8 cellular contexts compared by ENCODE assay signal in the genomic region with DNA sequence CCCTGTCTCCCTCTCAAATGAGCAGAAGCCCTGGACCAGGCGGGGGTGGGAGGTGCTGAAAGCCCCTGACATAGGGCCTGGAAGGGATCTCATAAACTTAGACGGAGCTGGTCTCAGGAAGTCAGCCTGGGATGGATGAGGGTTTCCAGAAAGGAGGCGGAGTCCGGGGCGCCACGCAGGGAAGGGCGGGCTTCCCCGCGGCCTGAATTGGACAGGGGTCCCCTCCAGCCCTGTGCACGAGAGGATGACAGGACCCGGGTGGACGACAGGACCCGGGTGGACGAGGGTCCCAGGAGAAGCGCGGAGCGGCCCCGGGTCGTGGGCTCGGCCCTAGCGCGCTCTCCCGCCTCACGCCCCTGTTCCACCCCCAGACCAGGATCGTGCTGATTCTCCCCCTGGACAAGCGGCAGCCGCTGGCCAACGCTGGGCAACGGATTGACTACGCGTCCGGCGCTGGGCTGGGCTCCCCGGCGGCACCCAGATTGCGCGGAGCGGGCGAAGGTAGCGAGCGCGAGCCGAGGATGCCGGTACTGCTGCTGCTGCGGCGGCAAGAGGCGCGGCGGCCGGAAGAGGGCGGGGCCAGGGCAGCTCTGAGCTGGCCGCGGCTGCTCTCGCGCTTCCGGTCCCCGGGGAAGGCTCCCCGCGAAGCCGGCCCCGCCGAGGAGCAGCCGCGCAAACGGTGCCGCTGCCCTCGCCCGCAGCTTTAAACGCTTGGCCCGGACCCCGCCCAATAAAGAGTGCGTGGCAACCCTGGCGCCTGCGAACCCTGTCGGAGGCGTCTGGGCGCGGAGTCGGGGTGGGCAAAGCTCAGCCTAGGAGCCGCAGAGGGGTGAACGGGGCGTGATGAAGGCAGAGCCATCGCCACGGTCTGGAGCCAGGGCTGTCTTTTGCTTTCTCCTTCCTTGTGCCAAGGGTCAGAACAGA. TPM values are rescaled to one million over a fixed set of nuclear protein-coding genes. Genes with fewer than 3 reads are reported as not detected.
DNase-seq lines count a peak whose midpoint lies in the region; ATAC-seq and TF ChIP-seq lines count a peak whose summit lies in the region.

No MANE protein-coding gene starts in this region.

- dilution Hi-C loops in mammary epithelial cell (cut with HindIII; ENCODE audit: low sequenced_read_pairs): no loop called here

- 4% methylated on average over 39 of the region's 84 CpGs for WGBS in mammary epithelial cell (ENCODE audit: low coverage, missing lambda C conversion rate)
- 1 to 2% (median 1%) methylated on average over 33 to 84 of the region's 84 CpGs for WGBS in spleen, 5 donors

- peaks cover 4% of the 10 kb centered on the region; the same call in 1 of the 2 replicates for H3K36me3 Mint-ChIP-seq in WTC11
- H3K36me3 Mint-ChIP-seq in immature natural killer cell: no peaks in the 10 kb centered on the region

- H3K4me1 Mint-ChIP-seq in WTC11 (peaks cover 28% of the 10 kb centered on the region), immature natural killer cell (peaks cover 39 to 42% of the 10 kb centered on the region in 2 donors)

- H3K79me2 ChIP-seq in mammary epithelial cell (ENCODE audit: insufficient read depth, low read length): no peaks in the 10 kb centered on the region

- H3K4me3 ChIP-seq in GM08714 (ENCODE audit: low read length) (peak overlapping the region; percentile 69; the same call in 1 of the 2 replicates), mammary epithelial cell (replicated peaks in 1 of 3; ENCODE audit: insufficient read depth in 1 of 3, low read depth in 2 of 3, low read length in 3 of 3) (peak overlapping the region; percentile 68 to 78 (median 69)), spleen (peak overlapping the region; percentile 65 to 93 (median 71))

- peak overlapping the region; percentile 99 for H3K4me2 ChIP-seq in mammary epithelial cell (ENCODE audit: insufficient read depth, low read depth, low read length)

- peaks cover 29% of the 10 kb centered on the region for H3K4me1 ChIP-seq in mammary epithelial cell (ENCODE audit: insufficient read depth, low read length)
- H3K4me1 ChIP-seq in spleen: peaks cover 4 to 58% (median 43%) of the 10 kb centered on the region in 6 donors

- CTCF ChIA-PET in WTC11 (lab: Charles Lee): interaction anchor here (0.6 to 7.9 kb wide), 5 partner anchors 10 to 219 kb away, joined by 3 to 134 read pairs (median 4); no protein-coding TSS in a partner anchor
- CTCF ChIA-PET in mammary epithelial cell (lab: Charles Lee; ENCODE audit: low non-redundant PET): interaction anchor here (1.0 kb wide), 1 partner anchor 10 kb away, joined by 4 read pairs; no protein-coding TSS in a partner anchor

- TF ChIP-seq POLR2A in spleen (IDR thresholded peaks at IDR 0.05): peak in 1 of 3 donors; percentile 52

- ATAC-seq in HG02678 (IDR thresholded peaks at IDR 0.05; ENCODE audit: unreplicated experiment) (peak; percentile 49), WTC11 (peak; percentile 36), GM18870 (IDR thresholded peaks at IDR 0.05; ENCODE audit: unreplicated experiment) (no peak)

- intact Hi-C loops in mammary epithelial cell (cut with micrococcal nuclease) (no loop called here), spleen (cut with DNase I; ENCODE audit: low total_unique reads) (no loop called here)

- peak overlapping the region; percentile 56 for H3K9ac ChIP-seq in mammary epithelial cell (ENCODE audit: insufficient read depth, low read length)

- H3K36me3 ChIP-seq in mammary epithelial cell (ENCODE audit: insufficient read depth, low read length) (no peaks in the 10 kb centered on the region), spleen (peaks cover 0 to 19% (median 8%) of the 10 kb centered on the region in 6 donors)

- peak overlapping the region; percentile 95 for H2AFZ ChIP-seq in mammary epithelial cell (ENCODE audit: low read depth, low read length)

- in situ Hi-C loops in mammary epithelial cell (cut with MboI; ENCODE audit: low sequenced_read_pairs in 2 of 2): loop anchor here in 1 of 2 donors (10.0 kb wide), 1 partner anchor 209 kb away; no protein-coding TSS in a partner anchor

- H3K4me3 Mint-ChIP-seq in WTC11 (peak overlapping the region; percentile 69), immature natural killer cell (peak overlapping the region; percentile 76 to 87 (median 85))

- peaks cover 16% of the 10 kb centered on the region for H3K27me3 Mint-ChIP-seq in WTC11 (ENCODE audit: low read depth)
- peaks cover 5 to 10% (median 7%) of the 10 kb centered on the region in 3 donors for H3K27me3 Mint-ChIP-seq in immature natural killer cell (ENCODE audit: low read depth in 3 of 3)

- no peaks in the 10 kb centered on the region for H3K9me3 Mint-ChIP-seq in WTC11
- H3K9me3 Mint-ChIP-seq in immature natural killer cell: no peaks in the 10 kb centered on the region

- H4K20me1 ChIP-seq in mammary epithelial cell (ENCODE audit: insufficient read depth, low read length): no peaks in the 10 kb centered on the region

- peak; percentile 65 for DNase-seq in NCI-H2196 treated with DMSO at 0.1 percent for 48 hours (lab: John Stamatoyannopoulos, UW; ENCODE audit: unreplicated experiment)
- DNase-seq in WTC11 (ENCODE audit: low spot score): peak; percentile 82
- peak; percentile 71 for DNase-seq in mammary epithelial cell
- DNase-seq in immature natural killer cell: peak; percentile 85 to 88 (median 88)
- DNase-seq in spleen: peak; percentile 99

- BruUV-seq in mammary epithelial cell (replicated peaks; lab: Mats Ljungman, UMichigan): TSS peak; percentile 62

- POLR2A ChIA-PET in WTC11 (lab: Charles Lee): interaction anchor here (0.6 to 1.4 kb wide), 6 partner anchors 10 to 261 kb away, joined by 3 to 9 read pairs (median 4); a partner anchor contains a TSS

- H3K27ac Mint-ChIP-seq in WTC11: no peak overlapping the region
- peak overlapping the region; percentile 82 to 94 (median 92) for H3K27ac Mint-ChIP-seq in immature natural killer cell

- H3K9me3 ChIP-seq in mammary epithelial cell (replicated peaks; ENCODE audit: insufficient read depth, low read length) (no peaks in the 10 kb centered on the region), spleen (no peaks in the 10 kb centered on the region)

- H3K27me3 ChIP-seq in mammary epithelial cell (ENCODE audit: insufficient read depth, low read length): no peaks in the 10 kb centered on the region
- H3K27me3 ChIP-seq in spleen (replicated peaks in 1 of 7): no peaks in the 10 kb centered on the region

- TF ChIP-seq CTCF in WTC11 (IDR thresholded peaks at IDR 0.05) (no peak), mammary epithelial cell (conservative IDR thresholded peaks at IDR 0.05 in 1 of 2, IDR thresholded peaks at IDR 0.05 in 1 of 2; ENCODE audit: extremely low read depth in 1 of 2, insufficient read depth in 1 of 2, low read depth in 1 of 2, low read length in 2 of 2) (no peak), spleen (IDR thresholded peaks at IDR 0.05 in 8 of 11, conservative IDR thresholded peaks at IDR 0.05 in 3 of 11) (peak in 4 of 11 experiments; percentile 31 to 43 (median 35))

- H3K27ac ChIP-seq in mammary epithelial cell (ENCODE audit: insufficient read depth, low read depth, low read length) (peak overlapping the region; percentile 31), spleen (peak overlapping the region; percentile 88 to 96 (median 92))

TF ChIP-seq in WTC11, 78 proteins besides CTCF, POLR2A, EP300 and RAD21 (continues in another document):
- TF ChIP-seq FOXK1 (CRISPR knock-in tag; IDR thresholded peaks at IDR 0.05) (peak; percentile 58; the same call in 1 of the 2 replicates), SMAD4 (CRISPR knock-in tag; IDR thresholded peaks at IDR 0.05) (no peak), CREB1 (CRISPR knock-in tag; IDR thresholded peaks at IDR 0.05) (no peak), ZNF396 (CRISPR knock-in tag; IDR thresholded peaks at IDR 0.05; ENCODE audit: borderline replicate concordance) (no peak), NR2C2 (CRISPR knock-in tag; IDR thresholded peaks at IDR 0.05) (no peak)
- TF ChIP-seq, protein P1, sequence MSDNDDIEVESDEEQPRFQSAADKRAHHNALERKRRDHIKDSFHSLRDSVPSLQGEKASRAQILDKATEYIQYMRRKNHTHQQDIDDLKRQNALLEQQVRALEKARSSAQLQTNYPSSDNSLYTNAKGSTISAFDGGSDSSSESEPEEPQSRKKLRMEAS (CRISPR knock-in tag; IDR thresholded peaks at IDR 0.05): peak; percentile 67

RNA-seq across cellular contexts. Expression of a gene that starts 1.3 kb away (rescaled TPM):
- total RNA-seq in WTC11 (2021) (0.09 to 0.21 TPM (median 0.14 TPM) in 3 replicates), mammary epithelial cell (under 1 TPM; under 0.01 to 0.16 TPM), spleen (under 1 TPM in 1 of 7 donors, not detected in 6; 0.14 TPM)
- polyA plus RNA-seq in mammary epithelial cell (0.03 TPM), immature natural killer cell (under 1 TPM in 2 of 3 donors, not detected in 1; 0.13 to 0.22 TPM), spleen (under 1 TPM in 2 of 3 donors, not detected in 1; 0.06 to 0.09 TPM)
- polyA minus RNA-seq in mammary epithelial cell: not detected

RNA-seq across cellular contexts. Expression of a gene that starts 3.3 kb away (rescaled TPM):
- total RNA-seq in WTC11 (2021): 1.3 to 1.9 TPM (median 1.5 TPM) in 3 replicates
- 1 to 10 TPM; 1.4 to 2.7 TPM for total RNA-seq in mammary epithelial cell
- polyA plus RNA-seq in mammary epithelial cell: 0.79 TPM
- polyA minus RNA-seq in mammary epithelial cell: not detected
- polyA plus RNA-seq in immature natural killer cell: 1 to 10 TPM; 3.4 to 7.0 (median 3.9) TPM
- total RNA-seq in spleen: 1 to 10 TPM; 1.1 to 3.5 (median 2.0) TPM
- 1 to 10 TPM; 1.3 to 3.5 (median 2.9) TPM for polyA plus RNA-seq in spleen

RNA-seq across cellular contexts. Expression of a gene that starts 10.8 kb away (rescaled TPM):
- 29.3 to 38.0 TPM (median 29.7 TPM) in 3 replicates for total RNA-seq in WTC11 (2021)
- total RNA-seq in mammary epithelial cell: 10 to 100 TPM; 14.6 to 14.7 TPM
- 5.4 TPM for polyA plus RNA-seq in mammary epithelial cell
- 2.9 TPM for polyA minus RNA-seq in mammary epithelial cell
- 1 to 10 TPM; 2.5 to 3.8 (median 2.9) TPM for polyA plus RNA-seq in immature natural killer cell
- total RNA-seq in spleen: 10 to 100 TPM; 14.0 to 39.0 (median 18.8) TPM
- 10 to 100 TPM in 2 of 3 donors, 1 to 10 TPM in 1; 8.6 to 22.7 (median 11.0) TPM for polyA plus RNA-seq in spleen

RNA-seq across cellular contexts. Expression of a gene that starts 22.8 kb away (rescaled TPM):
- total RNA-seq in WTC11 (2021) (34.2 to 44.2 TPM (median 34.5 TPM) in 3 replicates), mammary epithelial cell (10 to 100 TPM in 1 of 2 donors, 1 to 10 TPM in 1; 1.8 to 12.7 TPM), spleen (1 to 10 TPM; 2.5 to 6.9 (median 4.5) TPM)
- polyA plus RNA-seq in mammary epithelial cell (10.3 TPM), immature natural killer cell (1 to 10 TPM; 1.5 to 2.5 (median 1.8) TPM), spleen (1 to 10 TPM; 3.4 to 6.2 (median 5.6) TPM)
- 10.7 TPM for polyA minus RNA-seq in mammary epithelial cell

RNA-seq across cellular contexts. Expression of a gene that starts 56.7 kb away (rescaled TPM):
- total RNA-seq in WTC11 (2021) (3.3 to 6.0 TPM (median 5.8 TPM) in 3 replicates), mammary epithelial cell (10 to 100 TPM in 1 of 2 donors, 1 to 10 TPM in 1; 8.0 to 11.3 TPM), spleen (10 to 100 TPM in 1 of 7 donors, 1 to 10 TPM in 6; 6.1 to 14.4 (median 7.5) TPM)
- polyA plus RNA-seq in mammary epithelial cell (6.5 TPM), immature natural killer cell (10 to 100 TPM in 2 of 3 donors, 1 to 10 TPM in 1; 6.8 to 16.6 (median 14.1) TPM), spleen (1 to 10 TPM; 2.1 to 3.4 (median 3.4) TPM)
- polyA minus RNA-seq in mammary epithelial cell: 2.6 TPM
